In the genomic region with DNA sequence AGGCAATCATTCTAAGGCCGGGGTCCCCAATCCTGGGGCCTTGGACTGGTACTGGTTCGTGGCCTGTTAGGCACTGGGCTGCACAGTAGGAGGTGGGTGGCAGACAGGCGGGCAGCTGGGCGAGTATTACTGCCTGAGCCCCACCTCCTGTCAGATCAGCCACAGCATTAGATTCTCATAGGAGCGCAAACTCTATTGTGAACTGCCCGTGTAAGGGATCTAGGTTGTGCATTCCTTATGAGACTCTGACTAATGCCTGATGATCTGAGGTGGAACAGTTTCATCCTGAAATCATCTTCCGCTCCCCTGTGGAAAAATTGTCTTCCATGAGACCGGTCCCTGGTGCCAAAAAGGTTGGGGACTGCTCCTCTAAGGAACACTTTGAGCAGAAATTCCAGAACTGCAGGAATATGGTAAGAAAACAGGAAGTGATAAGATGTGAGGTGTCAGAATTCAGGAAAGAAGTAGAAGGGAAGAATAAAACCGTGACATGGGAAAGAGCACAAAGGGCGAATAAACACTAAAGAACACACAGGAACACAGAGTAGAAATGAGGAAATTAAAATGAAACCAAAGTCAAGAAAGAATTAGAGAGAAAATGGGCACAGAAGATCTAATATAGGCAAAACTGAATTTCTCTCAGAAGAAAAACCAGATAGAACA, we compare ENCODE assay signal across 13 cellular contexts. TPM values are rescaled to one million over a fixed set of nuclear protein-coding genes. Genes with fewer than 3 reads are reported as not detected.
DNase-seq lines count a peak whose midpoint lies in the region; ATAC-seq and TF ChIP-seq lines count a peak whose summit lies in the region.
"Had no signal": no experiment of that assay in that cellular context is flagged by ENCODE, and none has a peak within 500 bp of the region (broad histone marks: within the 10 kb centered on the region; RNA-seq: fewer than 3 reads in every experiment).

No MANE protein-coding gene starts in this region.

- peaks cover 0 to 4% (median 0%) of the 10 kb centered on the region in 4 donors for H3K4me1 ChIP-seq in transverse colon

- H3K27me3 Mint-ChIP-seq in CD4-positive, alpha-beta T cell, result no peaks in the 10 kb centered on the region

- no peak overlapping the region for H3K27ac ChIP-seq in CD4-positive, alpha-beta T cell (ENCODE audit: low read depth, low read length)
- no peak overlapping the region for H3K27ac ChIP-seq in transverse colon
- H3K27ac ChIP-seq: SK-N-MC had no signal

- no peak for TF ChIP-seq EP300 in transverse colon (IDR thresholded peaks at IDR 0.05; ENCODE audit: low read depth)

- peaks cover 76% of the 10 kb centered on the region for H3K36me3 Mint-ChIP-seq in CD4-positive, alpha-beta T cell (ENCODE audit: low read depth)

- DNase-seq in CD4-positive, alpha-beta T cell, result no peak
- DNase-seq in amniotic epithelial cell (ENCODE audit: low read depth), result peak; percentile 14
- DNase-seq in kidney tubule cell (ENCODE audit: low spot score), result peak; percentile 67
- no peak for DNase-seq in transverse colon
- no peak for DNase-seq in hypothalamus (lab: John Stamatoyannopoulos, UW)
- DNase-seq: activated CD8-positive, alpha-beta memory T cell treated with anti-CD3 and anti-CD28 coated beads, Interleukin-2, amount 50 U/mL, for 48 hours; NCI-H69; occipital lobe had no signal

- H3K4me1 Mint-ChIP-seq in CD4-positive, alpha-beta T cell (ENCODE audit: low read depth), result peaks cover 33% of the 10 kb centered on the region

- H3K36me3 ChIP-seq in transverse colon, result peaks cover 0 to 53% (median 16%) of the 10 kb centered on the region in 4 donors

- no peak for TF ChIP-seq POLR2A in transverse colon (IDR thresholded peaks at IDR 0.05)

- peak overlapping the region; percentile 74 for H3K27ac Mint-ChIP-seq in CD4-positive, alpha-beta T cell

- no peaks in the 10 kb centered on the region for H3K9me3 ChIP-seq in CD4-positive, alpha-beta T cell (ENCODE audit: control insufficient read depth, low read length)
- no peaks in the 10 kb centered on the region for H3K9me3 ChIP-seq in transverse colon
- H3K9me3 ChIP-seq: upper lobe of left lung had no signal

- 82 to 87% methylated on average over 8 to 10 of the region's 10 CpGs for WGBS in transverse colon (ENCODE audit: low coverage in 1 of 2), 2 donors

- no peak overlapping the region for H3K4me3 Mint-ChIP-seq in CD4-positive, alpha-beta T cell

- POLR2A ChIA-PET in CD4-positive, alpha-beta T cell (lab: Charles Lee), result interaction anchor here (1.0 kb wide), 1 partner anchor 58 kb away, joined by 3 read pairs; a partner anchor contains a TSS

- CTCF ChIA-PET in CD4-positive, alpha-beta T cell (lab: Charles Lee), result no interaction called here

- H3K27me3 ChIP-seq in CD4-positive, alpha-beta T cell (ENCODE audit: control insufficient read depth, insufficient read depth, low read length), result no peaks in the 10 kb centered on the region
- H3K27me3 ChIP-seq in transverse colon, result no peaks in the 10 kb centered on the region
- H3K27me3 ChIP-seq: upper lobe of left lung had no signal

- in situ Hi-C loops in transverse colon (cut with MboI; ENCODE audit: low pct_ligation_motif_present in 1 of 4, low pct_unique_long_range_greater_than_20kb in 1 of 4, low sequenced_read_pairs in 3 of 4), result loop anchor here in 1 of 4 donors (25.0 kb wide), 1 partner anchor 106 kb away; no protein-coding TSS in a partner anchor

- H3K9me3 Mint-ChIP-seq in CD4-positive, alpha-beta T cell, result no peaks in the 10 kb centered on the region

- ATAC-seq in CD4-positive, alpha-beta T cell (ENCODE audit: poor library complexity), result no peak
- ATAC-seq in HG02610 (IDR thresholded peaks at IDR 0.05; ENCODE audit: unreplicated experiment), result peak; percentile 17
- no peak for ATAC-seq in GM21381 (IDR thresholded peaks at IDR 0.05; ENCODE audit: unreplicated experiment)
- no peak for ATAC-seq in HG03520 (IDR thresholded peaks at IDR 0.05; ENCODE audit: unreplicated experiment)

- H3K4me3 ChIP-seq in transverse colon, result no peak overlapping the region
- H3K4me3 ChIP-seq: SK-N-MC, upper lobe of left lung had no signal

- intact Hi-C loops in CD4-positive, alpha-beta T cell (cut with DNase I, micrococcal nuclease), result no loop called here
- intact Hi-C loops in transverse colon (cut with DNase I; ENCODE audit: low total_unique reads), result no loop called here

- no peak for TF ChIP-seq CTCF in CD4-positive, alpha-beta T cell (IDR thresholded peaks at IDR 0.05)
- no peak for TF ChIP-seq CTCF in transverse colon (IDR thresholded peaks at IDR 0.05)

RNA-seq across cellular contexts. Expression of a gene that starts 57.6 kb away (rescaled TPM):
- 100 to 1,000 TPM; 109 to 112 TPM for total RNA-seq in CD4-positive, alpha-beta T cell
- total RNA-seq in transverse colon, result 100 to 1,000 TPM in 3 of 4 donors, 10 to 100 TPM in 1; 89.0 to 523 (median 372) TPM

Comparison
In these comparisons a context has a peak if more than half of its experiments do, and no peak if none do; other contexts are left out.
1. DNase-seq: peak in amniotic epithelial cell (single experiment) and kidney tubule cell (single experiment); none in CD4-positive, alpha-beta T cell (0 of 10), transverse colon (single experiment) and hypothalamus (0 of 51).